Comparison of ENCODE assay signal across 1 cellular context in the genomic region with DNA sequence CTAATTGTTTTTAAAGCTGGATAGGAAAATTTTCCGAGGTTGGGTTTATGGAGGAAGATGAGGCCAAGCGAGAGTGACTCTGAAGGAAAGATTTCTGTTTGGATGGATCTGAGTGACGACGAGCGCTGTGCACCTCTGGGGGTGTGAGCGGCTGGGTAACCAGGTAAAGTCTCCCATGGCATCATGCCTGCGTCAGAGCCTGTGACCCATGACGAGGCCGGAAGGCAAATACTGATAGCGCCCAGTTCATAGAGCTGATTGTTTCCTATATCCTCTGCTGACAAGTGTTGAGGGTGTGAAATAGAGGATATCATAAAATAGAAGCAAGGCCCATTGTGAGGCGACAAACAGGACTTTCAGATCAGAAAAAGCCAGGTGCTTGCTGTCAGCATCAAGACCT.
TF ChIP-seq lines count a peak whose summit lies in the region.

No MANE protein-coding gene starts in this region.

TF ChIP-seq in K562, 482 proteins besides CTCF, POLR2A, EP300 and RAD21:
- TF ChIP-seq CREB1 (IDR thresholded peaks at IDR 0.05): peak; percentile 67
- TF ChIP-seq CREB1 (CRISPR knock-in tag; IDR thresholded peaks at IDR 0.05): no peak
- TF ChIP-seq, protein P1, sequence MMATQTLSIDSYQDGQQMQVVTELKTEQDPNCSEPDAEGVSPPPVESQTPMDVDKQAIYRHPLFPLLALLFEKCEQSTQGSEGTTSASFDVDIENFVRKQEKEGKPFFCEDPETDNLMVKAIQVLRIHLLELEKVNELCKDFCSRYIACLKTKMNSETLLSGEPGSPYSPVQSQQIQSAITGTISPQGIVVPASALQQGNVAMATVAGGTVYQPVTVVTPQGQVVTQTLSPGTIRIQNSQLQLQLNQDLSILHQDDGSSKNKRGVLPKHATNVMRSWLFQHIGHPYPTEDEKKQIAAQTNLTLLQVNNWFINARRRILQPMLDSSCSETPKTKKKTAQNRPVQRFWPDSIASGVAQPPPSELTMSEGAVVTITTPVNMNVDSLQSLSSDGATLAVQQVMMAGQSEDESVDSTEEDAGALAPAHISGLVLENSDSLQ (IDR thresholded peaks at IDR 0.05): no peak
- TF ChIP-seq, protein P2, sequence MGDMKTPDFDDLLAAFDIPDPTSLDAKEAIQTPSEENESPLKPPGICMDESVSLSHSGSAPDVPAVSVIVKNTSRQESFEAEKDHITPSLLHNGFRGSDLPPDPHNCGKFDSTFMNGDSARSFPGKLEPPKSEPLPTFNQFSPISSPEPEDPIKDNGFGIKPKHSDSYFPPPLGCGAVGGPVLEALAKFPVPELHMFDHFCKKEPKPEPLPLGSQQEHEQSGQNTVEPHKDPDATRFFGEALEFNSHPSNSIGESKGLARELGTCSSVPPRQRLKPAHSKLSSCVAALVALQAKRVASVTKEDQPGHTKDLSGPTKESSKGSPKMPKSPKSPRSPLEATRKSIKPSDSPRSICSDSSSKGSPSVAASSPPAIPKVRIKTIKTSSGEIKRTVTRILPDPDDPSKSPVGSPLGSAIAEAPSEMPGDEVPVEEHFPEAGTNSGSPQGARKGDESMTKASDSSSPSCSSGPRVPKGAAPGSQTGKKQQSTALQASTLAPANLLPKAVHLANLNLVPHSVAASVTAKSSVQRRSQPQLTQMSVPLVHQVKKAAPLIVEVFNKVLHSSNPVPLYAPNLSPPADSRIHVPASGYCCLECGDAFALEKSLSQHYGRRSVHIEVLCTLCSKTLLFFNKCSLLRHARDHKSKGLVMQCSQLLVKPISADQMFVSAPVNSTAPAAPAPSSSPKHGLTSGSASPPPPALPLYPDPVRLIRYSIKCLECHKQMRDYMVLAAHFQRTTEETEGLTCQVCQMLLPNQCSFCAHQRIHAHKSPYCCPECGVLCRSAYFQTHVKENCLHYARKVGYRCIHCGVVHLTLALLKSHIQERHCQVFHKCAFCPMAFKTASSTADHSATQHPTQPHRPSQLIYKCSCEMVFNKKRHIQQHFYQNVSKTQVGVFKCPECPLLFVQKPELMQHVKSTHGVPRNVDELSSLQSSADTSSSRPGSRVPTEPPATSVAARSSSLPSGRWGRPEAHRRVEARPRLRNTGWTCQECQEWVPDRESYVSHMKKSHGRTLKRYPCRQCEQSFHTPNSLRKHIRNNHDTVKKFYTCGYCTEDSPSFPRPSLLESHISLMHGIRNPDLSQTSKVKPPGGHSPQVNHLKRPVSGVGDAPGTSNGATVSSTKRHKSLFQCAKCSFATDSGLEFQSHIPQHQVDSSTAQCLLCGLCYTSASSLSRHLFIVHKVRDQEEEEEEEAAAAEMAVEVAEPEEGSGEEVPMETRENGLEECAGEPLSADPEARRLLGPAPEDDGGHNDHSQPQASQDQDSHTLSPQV (IDR thresholded peaks at IDR 0.05): 0 out of 2 replicates have a peak, but pooled peaks have one; percentile 16
- TF ChIP-seq ATF1 (CRISPR knock-in tag; IDR thresholded peaks at IDR 0.05): no peak
- peak; percentile 51 for TF ChIP-seq ATF1 (tag; IDR thresholded peaks at IDR 0.05)
- TF ChIP-seq CREM (IDR thresholded peaks at IDR 0.05; ENCODE audit: low read depth): peak; percentile 65; the same call in 1 of the 2 replicates
- 0 out of 2 replicates have a peak, but pooled peaks have one; percentile 15 for TF ChIP-seq FOSL1 (tag; conservative IDR thresholded peaks at IDR 0.05)
